In genomic region chr4:188145626-188146025, GRCh38 we compare ENCODE assay signal across 25 cellular contexts. TPM values are rescaled to one million over a fixed set of nuclear protein-coding genes. Genes with fewer than 3 reads are reported as not detected.
DNase-seq lines count a peak whose midpoint lies in the region; ATAC-seq, FAIRE-seq and TF ChIP-seq lines count a peak whose summit lies in the region.
"Had no signal": no experiment of that assay in that cellular context is flagged by ENCODE, and none has a peak within 500 bp of the region (broad histone marks: within the 10 kb centered on the region; RNA-seq: fewer than 3 reads in every experiment).

No MANE protein-coding gene starts in this region.

- no peak for TF ChIP-seq CTCF in RWPE1 (conservative IDR thresholded peaks at IDR 0.05; ENCODE audit: low read depth)
- TF ChIP-seq CTCF in H1 (IDR thresholded peaks at IDR 0.05; ENCODE audit: control extremely low read depth in 1 of 3, insufficient read depth in 1 of 3, low read depth in 1 of 3, low read length in 3 of 3), result no peak
- no peak for TF ChIP-seq CTCF in esophagus muscularis mucosa (IDR thresholded peaks at IDR 0.05)

- no peak overlapping the region for H3K4me2 ChIP-seq in H1 (ENCODE audit: insufficient read depth in 1 of 2, low read depth in 2 of 2, low read length in 2 of 2)

- intact Hi-C loops in esophagus muscularis mucosa (cut with DNase I), result no loop called here

- no peak overlapping the region for H2AK5ac ChIP-seq in H1 (ENCODE audit: low read depth, low read length)

- no peaks in the 10 kb centered on the region for H3K36me3 ChIP-seq in H1 (ENCODE audit: control insufficient read depth in 2 of 4, insufficient read depth in 4 of 4, low read length in 3 of 4)
- H3K36me3 ChIP-seq in esophagus muscularis mucosa, result no peaks in the 10 kb centered on the region
- H3K36me3 ChIP-seq: SJSA1 had no signal

- H3K23ac ChIP-seq in H1 (ENCODE audit: insufficient read length), result no peak overlapping the region

- H3K9ac ChIP-seq in H1 (replicated peaks in 1 of 4; ENCODE audit: extremely low read depth in 1 of 4, low read depth in 3 of 4, low read length in 3 of 4), result no peak overlapping the region

- H3K79me1 ChIP-seq in H1 (ENCODE audit: low read depth, low read length), result no peaks in the 10 kb centered on the region

- H3K4me1 ChIP-seq in H1 (replicated peaks in 1 of 4; ENCODE audit: control insufficient read depth in 3 of 4, insufficient read depth in 4 of 4, low read length in 3 of 4), result no peaks in the 10 kb centered on the region
- H3K4me1 ChIP-seq in esophagus muscularis mucosa, result no peaks in the 10 kb centered on the region
- H3K4me1 ChIP-seq: SJSA1 had no signal

- DNase-seq in HCEC 1CT (peak; percentile 66), RWPE1 (ENCODE audit: low spot score) (peak; percentile 11), H1 (ENCODE audit: low read depth in 1 of 2, low spot score in 2 of 2) (no peak), HuH-7.5 (ENCODE audit: low spot score) (no peak), esophagus muscularis mucosa (ENCODE audit: extremely low spot score) (no peak), NCI-H446 treated with DMSO at 0.1 percent for 48 hours (lab: John Stamatoyannopoulos, UW) (no peak)
- DNase-seq: C1 segment of cervical spinal cord; CD4-positive, alpha-beta memory T cell; COR-L47; Kasumi-1; NCI-H1048; NCI-H1417 treated with DMSO at 0.1 percent for 48 hours; NCI-H1694 treated with DMSO at 0.1 percent for 48 hours; NCI-H2081; NCI-H524 treated with DMSO at 0.1 percent for 48 hours; NCI-H774; Right ventricle myocardium superior; T-helper 1 cell had no signal

- H2BK5ac ChIP-seq in H1 (ENCODE audit: low read depth, low read length), result no peak overlapping the region

- H4K5ac ChIP-seq in H1 (ENCODE audit: insufficient read length, low read depth, low read length), result no peak overlapping the region

- H3K27ac ChIP-seq in RWPE1 (no peak overlapping the region), H1 (ENCODE audit: low read depth, low read length) (no peak overlapping the region), esophagus muscularis mucosa (replicated peaks in 1 of 4) (no peak overlapping the region)
- H3K27ac ChIP-seq: HL-60, SJSA1 had no signal

- no peak for FAIRE-seq in H1 (lab: Jason Lieb, UNC)
- FAIRE-seq: GM12892, K562 had no signal

- no peak overlapping the region for H3K18ac ChIP-seq in H1 (ENCODE audit: extremely low read depth, low read length)

- H4K91ac ChIP-seq in H1 (replicated peaks; ENCODE audit: insufficient read length, low read length), result no peak overlapping the region

- H2AFZ ChIP-seq in H1 (ENCODE audit: low read length), result no peak overlapping the region

- no peak for ATAC-seq in GM19452 (IDR thresholded peaks at IDR 0.05; ENCODE audit: unreplicated experiment)
- ATAC-seq: K562 had no signal

- peaks cover 2% of the 10 kb centered on the region; the same call in 1 of the 2 replicates for H3K23me2 ChIP-seq in H1 (ENCODE audit: low read depth, low read length)

- H3K4me3 ChIP-seq in H1 (ENCODE audit: extremely low read depth in 1 of 4, insufficient read depth in 2 of 4, low read depth in 3 of 4, low read length in 4 of 4) (no peak overlapping the region), esophagus muscularis mucosa (no peak overlapping the region)
- H3K4me3 ChIP-seq: K562, SJSA1 had no signal

- TF ChIP-seq EP300 in H1 (IDR thresholded peaks at IDR 0.05; ENCODE audit: borderline replicate concordance in 1 of 2, low read depth in 2 of 2, low read length in 2 of 2) (no peak), esophagus muscularis mucosa (IDR thresholded peaks at IDR 0.05) (no peak)

- H3K9me3 ChIP-seq in H1 (ENCODE audit: insufficient read depth in 2 of 2, low read depth in 1 of 2, low read length in 1 of 2) (no peaks in the 10 kb centered on the region), esophagus muscularis mucosa (no peaks in the 10 kb centered on the region)
- H3K9me3 ChIP-seq: SJSA1 had no signal

- no peak overlapping the region for H3K14ac ChIP-seq in H1 (ENCODE audit: insufficient read length)

- no peak overlapping the region for H2BK120ac ChIP-seq in H1 (replicated peaks; ENCODE audit: low read depth, low read length)

- TF ChIP-seq RAD21 in H1 (IDR thresholded peaks at IDR 0.05 in 1 of 2, conservative IDR thresholded peaks at IDR 0.05 in 1 of 2; ENCODE audit: low read depth in 2 of 2, low read length in 2 of 2), result no peak

- no peak overlapping the region for H3K56ac ChIP-seq in H1 (replicated peaks; ENCODE audit: insufficient read length, low read depth, low read length)

- no peak overlapping the region for H3K4ac ChIP-seq in H1 (replicated peaks; ENCODE audit: insufficient read length, low read depth, low read length)

- WGBS in H1 (ENCODE audit: extremely low coverage in 1 of 2, insufficient coverage in 1 of 2, insufficient read length in 1 of 2, insufficient replicate concordance in 2 of 2, low coverage in 1 of 2, low lambda C conversion rate in 2 of 2, missing lambda C conversion rate in 1 of 2), 2 experiments, result 79% methylated on average over 8 of the region's 8 CpGs; no CpG with 5 or more reads in 1 of the 2 experiments
- 86% methylated on average over 8 of the region's 8 CpGs for WGBS in esophagus muscularis mucosa

- 0 out of 2 replicates have a peak overlapping the region, but pooled peaks have one; percentile 39 for H2BK12ac ChIP-seq in H1 (ENCODE audit: low read depth, low read length)

- H3K27me3 ChIP-seq in H1 (replicated peaks in 1 of 4; ENCODE audit: control insufficient read depth in 3 of 4, extremely low read depth in 1 of 4, insufficient read depth in 3 of 4, low read length in 3 of 4), result no peaks in the 10 kb centered on the region
- peaks cover 0 to 3% (median 0%) of the 10 kb centered on the region in 4 donors for H3K27me3 ChIP-seq in esophagus muscularis mucosa
- H3K27me3 ChIP-seq: SJSA1 had no signal

- POLR2A ChIA-PET in RWPE1 (lab: Yijun Ruan, JAX; ENCODE audit: low non-redundant PET), result no interaction called here
- POLR2A ChIA-PET in H1 (lab: Charles Lee; ENCODE audit: partially characterized antibody), result no interaction called here

- TF ChIP-seq POLR2A in H1 (IDR thresholded peaks at IDR 0.05; ENCODE audit: control extremely low read depth in 1 of 2, low read depth in 2 of 2, low read length in 2 of 2) (no peak), esophagus muscularis mucosa (IDR thresholded peaks at IDR 0.05; ENCODE audit: low read depth) (no peak)

- no peaks in the 10 kb centered on the region for H4K20me1 ChIP-seq in H1 (replicated peaks in 1 of 2; ENCODE audit: control insufficient read depth in 1 of 2, insufficient read depth in 2 of 2, low read length in 2 of 2)

- CTCF ChIA-PET in RWPE1 (lab: Yijun Ruan, JAX), result no interaction called here
- CTCF ChIA-PET in H1 (lab: Charles Lee; ENCODE audit: partially characterized antibody), result interaction anchor here (0.9 kb wide), 1 partner anchor 15 kb away, joined by 6 read pairs; no protein-coding TSS in a partner anchor

- H4K8ac ChIP-seq in H1 (ENCODE audit: extremely low read depth, insufficient read depth, low read length), result no peak overlapping the region

- H3K79me2 ChIP-seq in H1 (ENCODE audit: control insufficient read depth in 1 of 2, insufficient read depth in 2 of 2, low read length in 2 of 2), result no peaks in the 10 kb centered on the region

- no peak overlapping the region for H2BK15ac ChIP-seq in H1 (ENCODE audit: low read length)

- H2BK20ac ChIP-seq in H1 (ENCODE audit: low read length), result no peak overlapping the region

TF ChIP-seq in H1, 55 proteins besides CTCF, POLR2A, EP300 and RAD21 (continues in another document):
- TF ChIP-seq CBX8 (IDR thresholded peaks at IDR 0.05; ENCODE audit: borderline replicate concordance, low read depth, low read length) (no peak), BACH1 (IDR thresholded peaks at IDR 0.05; ENCODE audit: low read length) (no peak), BCL11A (IDR thresholded peaks at IDR 0.05; ENCODE audit: low read depth in 2 of 2, low read length in 2 of 2) (no peak), POLR2AphosphoS5 (IDR thresholded peaks at IDR 0.05; ENCODE audit: low read depth, low read length) (no peak), JUN (IDR thresholded peaks at IDR 0.05; ENCODE audit: low read depth, low read length) (no peak), GABPA (IDR thresholded peaks at IDR 0.05; ENCODE audit: borderline replicate concordance, insufficient read depth, low read length) (no peak), EZH2 (IDR thresholded peaks at IDR 0.05; ENCODE audit: low read depth, low read length, severe bottlenecking) (no peak), TBP (IDR thresholded peaks at IDR 0.05; ENCODE audit: low read depth, low read length) (no peak), SAP30 (IDR thresholded peaks at IDR 0.05; ENCODE audit: insufficient read depth, insufficient replicate concordance, low read length) (no peak), MAFK (IDR thresholded peaks at IDR 0.05; ENCODE audit: low read depth, low read length) (no peak), SP4 (IDR thresholded peaks at IDR 0.05; ENCODE audit: low read length) (no peak), SIX5 (IDR thresholded peaks at IDR 0.05; ENCODE audit: low read depth, low read length) (no peak), GTF2F1 (IDR thresholded peaks at IDR 0.05; ENCODE audit: borderline replicate concordance, low read depth, low read length) (no peak), TEAD4 (IDR thresholded peaks at IDR 0.05; ENCODE audit: low read depth, low read length) (no peak), KDM5A (IDR thresholded peaks at IDR 0.05; ENCODE audit: low read length) (no peak), CREB1 (IDR thresholded peaks at IDR 0.05) (no peak)

RNA-seq across cellular contexts. Expression of gene TRIML1, which starts 6.4 kb away (rescaled TPM):
- not detected in 2 replicates for total RNA-seq in H1 (2021; fragmentation: NEBNext Ultra II Directional; extraction: Animal tissue kit (Norgen Biotek cat#: 25700))
- not detected in 2 replicates for polyA plus RNA-seq in H1 (2011; rRNA removed)
- polyA plus RNA-seq in H1 (2011; cell fraction: cytosol; rRNA removed), result not detected
- polyA plus RNA-seq in H1 (2011; cell fraction: nucleus; rRNA removed), result not detected
- not detected in 4 replicates for polyA plus RNA-seq in H1 (2012, experiment 1 of 2)
- not detected for polyA plus RNA-seq in H1 (2012, experiment 2 of 2)
- polyA plus RNA-seq in H1 (2013, experiment 1 of 2), result 0.04 TPM
- polyA plus RNA-seq in H1 (2013, experiment 2 of 2), result not detected
- polyA minus RNA-seq in H1 (2011; rRNA and poly(A)+ RNA removed), result not detected in 2 replicates
- polyA minus RNA-seq in H1 (2011; cell fraction: cytosol; rRNA and poly(A)+ RNA removed), result not detected
- not detected for polyA minus RNA-seq in H1 (2011; cell fraction: nucleus; rRNA and poly(A)+ RNA removed)
- total RNA-seq in esophagus muscularis mucosa, result not detected
- total RNA-seq: A673; CD4-positive, alpha-beta memory T cell; H4; K562; Right ventricle myocardium superior; SJSA1 had no signal
- polyA plus RNA-seq: CD4-positive, alpha-beta memory T cell had no signal

RNA-seq across cellular contexts. Expression of gene TRIML2, which starts 36.2 kb away (rescaled TPM):
- 59.2 and 62.8 TPM in 2 replicates for total RNA-seq in H1 (2021; fragmentation: NEBNext Ultra II Directional; extraction: Animal tissue kit (Norgen Biotek cat#: 25700))
- polyA plus RNA-seq in H1 (2011; rRNA removed), result 25.6 and 28.1 TPM in 2 replicates
- 49.5 TPM for polyA plus RNA-seq in H1 (2011; cell fraction: cytosol; rRNA removed)
- 53.0 TPM for polyA plus RNA-seq in H1 (2011; cell fraction: nucleus; rRNA removed)
- 52.0 to 73.5 TPM (median 58.8 TPM) in 4 replicates for polyA plus RNA-seq in H1 (2012, experiment 1 of 2)
- polyA plus RNA-seq in H1 (2012, experiment 2 of 2), result 23.3 TPM
- 197 TPM for polyA plus RNA-seq in H1 (2013, experiment 1 of 2)
- 181 TPM for polyA plus RNA-seq in H1 (2013, experiment 2 of 2)
- 22.7 and 24.1 TPM in 2 replicates for polyA minus RNA-seq in H1 (2011; rRNA and poly(A)+ RNA removed)
- 18.0 TPM for polyA minus RNA-seq in H1 (2011; cell fraction: cytosol; rRNA and poly(A)+ RNA removed)
- polyA minus RNA-seq in H1 (2011; cell fraction: nucleus; rRNA and poly(A)+ RNA removed), result 29.6 TPM
- under 1 TPM in 1 of 4 donors, not detected in 3; 0.66 TPM for total RNA-seq in esophagus muscularis mucosa
- total RNA-seq: CD4-positive, alpha-beta memory T cell; K562; Right ventricle myocardium superior; SJSA1 had no signal
- polyA plus RNA-seq: CD4-positive, alpha-beta memory T cell had no signal

Comparison
In these comparisons a context has a peak if more than half of its experiments do, and no peak if none do; other contexts are left out.
1. DNase-seq: peak in HCEC 1CT (single experiment) and RWPE1 (single experiment); none in H1 (0 of 2), HuH-7.5 (single experiment), esophagus muscularis mucosa (single experiment) and NCI-H446 treated with DMSO at 0.1 percent for 48 hours (single experiment).
2. RNA of gene TRIML2, which starts 36.2 kb away (total RNA-seq): 59.2 to 62.8 TPM in H1; 0.66 TPM in esophagus muscularis mucosa; every median in the first group is over 10 times any median in the second.